Comparison of ENCODE assay signal across 8 cellular contexts in genomic region chr7:74865777-74866176, GRCh38. TPM values are rescaled to one million over a fixed set of nuclear protein-coding genes. Genes with fewer than 3 reads are reported as not detected.
DNase-seq lines count a peak whose midpoint lies in the region; ATAC-seq and TF ChIP-seq lines count a peak whose summit lies in the region.
"Not testable (repeated sequence)": the region's sequence is repeated elsewhere in the genome, so short reads cannot be mapped to it uniquely, and the experiment has no call there.

No MANE protein-coding gene starts in this region.

- not testable (repeated sequence) for H4K20me1 ChIP-seq in HCT116 (ENCODE audit: insufficient read depth)

- H3K9me2 ChIP-seq in HCT116 (ENCODE audit: insufficient read depth): not testable (repeated sequence)

- H2AFZ ChIP-seq in HCT116 (ENCODE audit: low read depth, low read length, poor library complexity, severe bottlenecking): not testable (repeated sequence)

- RAD21 ChIA-PET in HCT116 (lab: Charles Lee; ENCODE audit: low non-redundant PET in 1 of 2, low total read pairs in 2 of 2, uncharacterized antibody in 2 of 2, unreplicated experiment in 2 of 2): not testable (repeated sequence)

- H3K4me1 Mint-ChIP-seq in neural crest cell: not testable (repeated sequence)

- not testable (repeated sequence) for H3K4me1 ChIP-seq in HCT116 (ENCODE audit: control insufficient read depth in 1 of 2, insufficient read depth in 2 of 2, low read length in 2 of 2); gastroesophageal sphincter; left lung

- H3K27me3 ChIP-seq in HCT116 (ENCODE audit: insufficient read depth, low read length); gastroesophageal sphincter; left lung: not testable (repeated sequence)

- DNase-seq in DMS53 (lab: John Stamatoyannopoulos, UW): peak; percentile 38
- not testable (repeated sequence) for DNase-seq in HCT116 (ENCODE audit: low read depth, low spot score); left colon; left lung; neural crest cell (ENCODE audit: low read depth, low spot score); sciatic nerve (ENCODE audit: low spot score)

- not testable (repeated sequence) for H3K27ac Mint-ChIP-seq in neural crest cell (ENCODE audit: unreplicated experiment)

- H3K27ac ChIP-seq in HCT116 (ENCODE audit: low read depth, low read length); gastroesophageal sphincter; left lung: not testable (repeated sequence)

- not testable (repeated sequence) for TF ChIP-seq RAD21 in HCT116 (IDR thresholded peaks at IDR 0.05; ENCODE audit: low read depth)

- H3K4me3 Mint-ChIP-seq in neural crest cell: not testable (repeated sequence)

- not testable (repeated sequence) for H3K4me2 ChIP-seq in HCT116 (ENCODE audit: low read length)

- H3K4me3 ChIP-seq in HCT116 (replicated peaks in 1 of 2; ENCODE audit: low read depth in 1 of 2, low read length in 2 of 2); gastroesophageal sphincter; left lung: not testable (repeated sequence)

- not testable (repeated sequence) for H3K9me3 Mint-ChIP-seq in neural crest cell

- not testable (repeated sequence) for TF ChIP-seq CTCF in HCT116 (IDR thresholded peaks at IDR 0.05 in 2 of 3, conservative IDR thresholded peaks at IDR 0.05 in 1 of 3; ENCODE audit: borderline replicate concordance in 1 of 3, insufficient read depth in 1 of 3, low read depth in 2 of 3, low read length in 2 of 3); gastroesophageal sphincter (IDR thresholded peaks at IDR 0.05); left lung (IDR thresholded peaks at IDR 0.05)
- TF ChIP-seq CTCF in neural crest cell (conservative IDR thresholded peaks at IDR 0.05): peak; percentile 32

- not testable (repeated sequence) for H3K36me3 ChIP-seq in HCT116 (ENCODE audit: control insufficient read depth in 1 of 2, insufficient read depth in 2 of 2, low read length in 2 of 2); gastroesophageal sphincter; left lung

- not testable (repeated sequence) for H3K9me3 ChIP-seq in HCT116 (ENCODE audit: control insufficient read depth in 1 of 2, insufficient read depth in 1 of 2, low read depth in 1 of 2, low read length in 2 of 2); gastroesophageal sphincter; left lung

- not testable (repeated sequence) for H3K9ac ChIP-seq in HCT116 (ENCODE audit: low read length)

- 60 to 63% methylated on average over 1 to 8 of the region's 8 CpGs for WGBS in gastroesophageal sphincter (ENCODE audit: low coverage in 1 of 2), 2 donors

- POLR2A ChIA-PET in HCT116 (lab: Charles Lee): interaction anchor here (0.7 kb wide), 1 partner anchor 278 kb away, joined by 3 read pairs; no protein-coding TSS in a partner anchor

- intact Hi-C loops in HCT116 (cut with micrococcal nuclease): loop anchor here (5.0 kb wide), 1 partner anchor 448 kb away; no protein-coding TSS in a partner anchor
- intact Hi-C loops in left colon (cut with DNase I, micrococcal nuclease); left lung (cut with DNase I); sciatic nerve (cut with DNase I): not testable (repeated sequence)

- not testable (repeated sequence) for TF ChIP-seq EP300 in gastroesophageal sphincter (IDR thresholded peaks at IDR 0.05)

- not testable (repeated sequence) for H3K36me3 Mint-ChIP-seq in neural crest cell (ENCODE audit: low read depth)

- not testable (repeated sequence) for H3K79me2 ChIP-seq in HCT116 (ENCODE audit: insufficient read depth, low read length)

- not testable (repeated sequence) for TF ChIP-seq POLR2A in HCT116 (IDR thresholded peaks at IDR 0.05; ENCODE audit: borderline replicate concordance, extremely low read depth, insufficient read depth, insufficient read length); gastroesophageal sphincter (IDR thresholded peaks at IDR 0.05)

- not testable (repeated sequence) for BruUV-seq in HCT116 (replicated peaks; lab: Mats Ljungman, UMichigan)

- not testable (repeated sequence) for H3K27me3 Mint-ChIP-seq in neural crest cell (ENCODE audit: low read depth)

- CTCF ChIA-PET in HCT116 (lab: Charles Lee): not testable (repeated sequence)

- ATAC-seq in HCT116 (peak; percentile 15), SK-N-SH treated with all-trans-retinoic acid at 6 μM for 48 hours (peak; percentile 17), gastroesophageal sphincter (peak; percentile 2), left colon (peak; percentile 5), left lung (peak; percentile 25), sciatic nerve (peak; percentile 49)

RNA-seq across cellular contexts. Expression of gene GTF2IRD2, which starts 14.4 kb away (rescaled TPM):
- 9.2 TPM for total RNA-seq in HCT116 (2021; ENCODE audit: unreplicated experiment)
- 7.5 and 8.4 TPM in 2 replicates for polyA plus RNA-seq in HCT116 (2012)
- 10 to 100 TPM in 3 of 4 donors, 1 to 10 TPM in 1; 7.9 to 45.6 (median 31.9) TPM for total RNA-seq in gastroesophageal sphincter
- total RNA-seq in left colon: 10 to 100 TPM; 17.3 to 21.2 TPM
- total RNA-seq in left lung: 10 to 100 TPM; 13.0 to 14.2 TPM
- 19.4 and 19.9 TPM in 2 replicates for total RNA-seq in neural crest cell
- total RNA-seq in sciatic nerve: 46.5 TPM
